20 cellular contexts compared by ENCODE assay signal in genomic region chr22:36590441-36591056, GRCh38.
"Had no signal": no experiment of that assay in that cellular context is flagged by ENCODE, and none has a peak within 500 bp of the region (broad histone marks: within the 10 kb centered on the region; RNA-seq: fewer than 3 reads in every experiment).

No MANE protein-coding gene starts in this region.

- H3K4me3 Mint-ChIP-seq: activated CD4-positive, alpha-beta memory T cell treated with anti-CD3 and anti-CD28 coated beads, Interleukin-2, amount 10 ng/mL, durations not matched to agents 7 days and 5 days; activated CD4-positive, alpha-beta T cell treated with anti-CD3 and anti-CD28 coated beads for 36 hours; activated naive CD4-positive, alpha-beta T cell treated with anti-CD3 and anti-CD28 coated beads for 36 hours; activated naive CD8-positive, alpha-beta T cell; activated T-helper 17 cell treated with anti-CD3 and anti-CD28 coated beads, Interleukin-2, amount 50 U/mL, for 72 hours had no signal

- H3K4me1 Mint-ChIP-seq: activated CD4-positive, alpha-beta memory T cell treated with anti-CD3 and anti-CD28 coated beads, Interleukin-2, amount 10 ng/mL, durations not matched to agents 7 days and 5 days; activated CD4-positive, alpha-beta T cell treated with anti-CD3 and anti-CD28 coated beads for 36 hours; activated T-helper 17 cell treated with anti-CD3 and anti-CD28 coated beads, Interleukin-2, amount 50 U/mL, for 72 hours had no signal

- H3K27ac ChIP-seq: SK-N-MC, VCaP had no signal

- H3K4me3 ChIP-seq: SK-N-MC had no signal

- DNase-seq: activated CD4-positive, alpha-beta memory T cell treated with anti-CD3 and anti-CD28 coated beads, Interleukin-2, amount 10 ng/mL, durations not matched to agents 7 days and 5 days; activated CD4-positive, alpha-beta T cell treated with anti-CD3 and anti-CD28 coated beads for 36 hours; activated CD4-positive, alpha-beta T cell treated with anti-CD3 and anti-CD28 coated beads, Interleukin-2, amount 50 U/mL, for 1 hour; activated gamma-delta T cell; activated naive CD4-positive, alpha-beta T cell treated with anti-CD3 and anti-CD28 coated beads for 36 hours; activated T-cell treated with anti-CD3 and anti-CD28 coated beads for 4 hours; activated T-cell treated with anti-CD3 and anti-CD28 coated beads, Interleukin-2, amount 50 U/mL, for 48 hours; Kasumi-1; KBM-7; NCI-H1048; NCI-H1930; NCI-H2171; NCI-H2227 treated with DMSO at 0.1 percent for 48 hours; NCI-H526 treated with DMSO at 0.1 percent for 48 hours; NCI-H82; T-helper 1 cell had no signal

- H3K27ac Mint-ChIP-seq: activated CD4-positive, alpha-beta memory T cell treated with anti-CD3 and anti-CD28 coated beads, Interleukin-2, amount 10 ng/mL, durations not matched to agents 7 days and 5 days; activated CD4-positive, alpha-beta T cell treated with anti-CD3 and anti-CD28 coated beads for 36 hours; activated naive CD4-positive, alpha-beta T cell treated with anti-CD3 and anti-CD28 coated beads for 36 hours; activated naive CD8-positive, alpha-beta T cell; activated T-helper 17 cell treated with anti-CD3 and anti-CD28 coated beads, Interleukin-2, amount 50 U/mL, for 72 hours had no signal

- H3K9me3 Mint-ChIP-seq: activated CD4-positive, alpha-beta memory T cell treated with anti-CD3 and anti-CD28 coated beads, Interleukin-2, amount 10 ng/mL, durations not matched to agents 7 days and 5 days; activated T-helper 17 cell treated with anti-CD3 and anti-CD28 coated beads, Interleukin-2, amount 50 U/mL, for 72 hours had no signal
